ENCODE assay signal across 13 cellular contexts in the genomic region with DNA sequence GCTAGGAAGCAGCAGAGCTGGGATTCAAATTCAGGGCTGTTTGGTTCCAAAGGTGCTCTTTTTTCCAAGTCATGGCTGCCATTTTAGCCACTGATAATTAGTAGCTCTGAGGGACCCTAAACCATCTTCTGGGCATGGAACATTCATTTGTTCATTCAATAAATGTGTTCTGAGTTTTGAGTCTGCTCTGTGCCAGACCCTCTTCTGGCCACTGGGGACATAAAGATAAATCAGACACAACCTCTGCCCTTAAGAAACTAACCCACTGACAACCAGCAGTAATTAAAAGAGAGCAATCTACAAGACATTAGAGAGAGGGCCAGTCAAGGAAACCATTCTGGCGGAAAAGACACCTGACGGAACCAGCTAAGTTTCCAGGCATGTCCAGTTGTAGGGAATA. TPM values are rescaled to one million over a fixed set of nuclear protein-coding genes. Genes with fewer than 3 reads are reported as not detected.
DNase-seq lines count a peak whose midpoint lies in the region; ATAC-seq and TF ChIP-seq lines count a peak whose summit lies in the region.
"Had no signal": no experiment of that assay in that cellular context is flagged by ENCODE, and none has a peak within 500 bp of the region (broad histone marks: within the 10 kb centered on the region; RNA-seq: fewer than 3 reads in every experiment).

No MANE protein-coding gene starts in this region.

- no peaks in the 10 kb centered on the region for H3K9me3 ChIP-seq in breast epithelium
- peaks cover 4% of the 10 kb centered on the region for H3K9me3 ChIP-seq in mesenchymal stem cell (ENCODE audit: control insufficient read depth, low read length)
- no peaks in the 10 kb centered on the region for H3K9me3 ChIP-seq in upper lobe of left lung

- no peak overlapping the region for H3K4me3 Mint-ChIP-seq in MCF 10A (ENCODE audit: unreplicated experiment)
- no peak overlapping the region for H3K4me3 Mint-ChIP-seq in activated CD8-positive, alpha-beta T cell treated with anti-CD3 and anti-CD28 coated beads for 36 hours

- BruUV-seq in MCF 10A (replicated peaks; lab: Mats Ljungman, UMichigan): no TSS peak

- no peak overlapping the region for H3K18ac ChIP-seq in mesenchymal stem cell (ENCODE audit: low read depth in 1 of 2, low read length in 2 of 2)

- TF ChIP-seq CTCF in MCF 10A (IDR thresholded peaks at IDR 0.05; ENCODE audit: unreplicated experiment) (no peak), breast epithelium (IDR thresholded peaks at IDR 0.05) (no peak), upper lobe of left lung (IDR thresholded peaks at IDR 0.05) (no peak)
- TF ChIP-seq CTCF in activated CD8-positive, alpha-beta T cell treated with anti-CD3 and anti-CD28 coated beads for 36 hours (IDR thresholded peaks at IDR 0.05): peak; percentile 16

- no peak for DNase-seq in MCF 10A (ENCODE audit: unreplicated experiment)
- no peak for DNase-seq in breast epithelium (ENCODE audit: low spot score in 2 of 2)
- DNase-seq in activated CD8-positive, alpha-beta T cell treated with anti-CD3 and anti-CD28 coated beads for 36 hours: no peak
- DNase-seq in mesenchymal stem cell: no peak
- no peak for DNase-seq in upper lobe of left lung
- no peak for DNase-seq in HuH-7.5 (ENCODE audit: low spot score)
- DNase-seq in NCI-H1105 treated with DMSO at 0.1 percent for 48 hours (lab: John Stamatoyannopoulos, UW): no peak
- DNase-seq in mucosa of gallbladder (ENCODE audit: low spot score): no peak
- DNase-seq: activated CD4-positive, alpha-beta T cell treated with anti-CD3 and anti-CD28 coated beads, Interleukin-2, amount 10 ng/mL, durations not matched to agents 7 days and 5 days; activated effector memory CD4-positive, alpha-beta T cell treated with anti-CD3 and anti-CD28 coated beads, Interleukin-2, amount 50 U/mL, for 16 hours; DMS79 treated with DMSO at 0.1 percent for 48 hours; NCI-H1436 had no signal

- no peak overlapping the region for H2BK15ac ChIP-seq in mesenchymal stem cell (ENCODE audit: low read depth, poor library complexity, severe bottlenecking)

- no peak overlapping the region for H4K91ac ChIP-seq in mesenchymal stem cell (ENCODE audit: low read length)

- no peaks in the 10 kb centered on the region for H3K79me1 ChIP-seq in mesenchymal stem cell (replicated peaks; ENCODE audit: low read length, poor library complexity, severe bottlenecking)

- no peak overlapping the region for H2BK5ac ChIP-seq in mesenchymal stem cell (ENCODE audit: low read depth, low read length, poor library complexity, severe bottlenecking)

- H3K27me3 ChIP-seq in breast epithelium: no peaks in the 10 kb centered on the region
- H3K27me3 ChIP-seq in mesenchymal stem cell (ENCODE audit: control insufficient read depth in 1 of 2, insufficient read depth in 1 of 2, low read length in 2 of 2): no peaks in the 10 kb centered on the region
- no peaks in the 10 kb centered on the region for H3K27me3 ChIP-seq in upper lobe of left lung
- H3K27me3 ChIP-seq: tibial nerve had no signal

- no peak overlapping the region for H2BK120ac ChIP-seq in mesenchymal stem cell (ENCODE audit: low read depth, low read length)

- CTCF ChIA-PET in MCF 10A (lab: Yijun Ruan, JAX): interaction anchor here (1.1 kb wide), 1 partner anchor 253 kb away, joined by 4 read pairs; no protein-coding TSS in a partner anchor
- CTCF ChIA-PET in activated CD8-positive, alpha-beta T cell treated with anti-CD3 and anti-CD28 coated beads for 36 hours (lab: Charles Lee): interaction anchor here (1.2 to 1.5 kb wide), 3 partner anchors 17 to 313 kb away, joined by 3 read pairs; no protein-coding TSS in a partner anchor

- H2BK12ac ChIP-seq in mesenchymal stem cell (ENCODE audit: low read length in 2 of 2): no peak overlapping the region

- H3K4me1 ChIP-seq in breast epithelium (no peaks in the 10 kb centered on the region), mesenchymal stem cell (ENCODE audit: control insufficient read depth, insufficient read depth, low read depth, low read length) (peaks cover 4% of the 10 kb centered on the region), upper lobe of left lung (peaks cover 29 to 46% (median 30%) of the 10 kb centered on the region in 4 donors)

- 96% methylated on average over 2 of the region's 2 CpGs for WGBS in mesenchymal stem cell
- WGBS in upper lobe of left lung, 2 donors: 90 to 98% methylated on average over 2 of the region's 2 CpGs

- H3K4me3 ChIP-seq in breast epithelium (no peak overlapping the region), mesenchymal stem cell (ENCODE audit: insufficient read depth in 1 of 2, low read depth in 1 of 2, low read length in 2 of 2) (no peak overlapping the region), upper lobe of left lung (no peak overlapping the region)
- H3K4me3 ChIP-seq: tibial nerve had no signal

- no peak overlapping the region for H3K9ac ChIP-seq in mesenchymal stem cell (ENCODE audit: low read length)

- H3K4me2 ChIP-seq in mesenchymal stem cell (ENCODE audit: low read length, poor library complexity, severe bottlenecking): no peak overlapping the region

- ATAC-seq in activated CD8-positive, alpha-beta T cell treated with anti-CD3 and anti-CD28 coated beads for 36 hours: no peak
- no peak for ATAC-seq in upper lobe of left lung (ENCODE audit: low FRiP score in 2 of 2)

- TF ChIP-seq POLR2A in breast epithelium (IDR thresholded peaks at IDR 0.05) (no peak), upper lobe of left lung (IDR thresholded peaks at IDR 0.05) (no peak)

- H3K4me1 Mint-ChIP-seq in MCF 10A (ENCODE audit: insufficient read depth, unreplicated experiment): peaks cover 59% of the 10 kb centered on the region
- peaks cover 63% of the 10 kb centered on the region for H3K4me1 Mint-ChIP-seq in activated CD8-positive, alpha-beta T cell treated with anti-CD3 and anti-CD28 coated beads for 36 hours (ENCODE audit: low read depth)

- H3K27ac ChIP-seq in breast epithelium: peak overlapping the region in 1 of 2 donors; percentile 9
- H3K27ac ChIP-seq in mesenchymal stem cell (ENCODE audit: low read length, poor library complexity, severe bottlenecking): no peak overlapping the region
- H3K27ac ChIP-seq in upper lobe of left lung: peak overlapping the region in 3 of 4 donors; percentile 50 to 94 (median 72)
- H3K27ac ChIP-seq: tibial nerve had no signal

- no peak overlapping the region for H3K23ac ChIP-seq in mesenchymal stem cell (ENCODE audit: low read length in 2 of 2)

- H2AFZ ChIP-seq in mesenchymal stem cell (ENCODE audit: low read depth, low read length): no peak overlapping the region

- intact Hi-C loops in MCF 10A (cut with micrococcal nuclease): loop anchor here (5.0 kb wide), 1 partner anchor 41 kb away; no protein-coding TSS in a partner anchor
- intact Hi-C loops in breast epithelium (cut with DNase I; ENCODE audit: low total_unique reads): loop anchor here (10.0 kb wide), 1 partner anchor 271 kb away; a partner anchor contains a TSS
- intact Hi-C loops in activated CD8-positive, alpha-beta T cell treated with anti-CD3 and anti-CD28 coated beads for 36 hours (cut with micrococcal nuclease): no loop called here

- peak overlapping the region; percentile 93 for H3K27ac Mint-ChIP-seq in MCF 10A (ENCODE audit: low read depth, unreplicated experiment)
- no peak overlapping the region for H3K27ac Mint-ChIP-seq in activated CD8-positive, alpha-beta T cell treated with anti-CD3 and anti-CD28 coated beads for 36 hours

- POLR2A ChIA-PET in MCF 10A (lab: Yijun Ruan, JAX): interaction anchor here (0.8 to 8.3 kb wide), 9 partner anchors 11 to 438 kb away, joined by 3 to 149 read pairs (median 4); no protein-coding TSS in a partner anchor
- POLR2A ChIA-PET in activated CD8-positive, alpha-beta T cell treated with anti-CD3 and anti-CD28 coated beads for 36 hours (lab: Charles Lee): no interaction called here

- peak overlapping the region; percentile 61 for H2AK5ac ChIP-seq in mesenchymal stem cell (ENCODE audit: low read length, severe bottlenecking)

- H3K27me3 Mint-ChIP-seq in MCF 10A (ENCODE audit: insufficient read depth, unreplicated experiment): no peaks in the 10 kb centered on the region
- H3K27me3 Mint-ChIP-seq in activated CD8-positive, alpha-beta T cell treated with anti-CD3 and anti-CD28 coated beads for 36 hours: no peaks in the 10 kb centered on the region
- H3K27me3 Mint-ChIP-seq: activated CD4-positive, alpha-beta T cell treated with anti-CD3 and anti-CD28 coated beads, Interleukin-2, amount 10 ng/mL, durations not matched to agents 7 days and 5 days had no signal

- H3K9me3 Mint-ChIP-seq in MCF 10A (ENCODE audit: unreplicated experiment): peaks cover 7% of the 10 kb centered on the region
- peaks cover 8% of the 10 kb centered on the region for H3K9me3 Mint-ChIP-seq in activated CD8-positive, alpha-beta T cell treated with anti-CD3 and anti-CD28 coated beads for 36 hours

- no peak for TF ChIP-seq EP300 in upper lobe of left lung (IDR thresholded peaks at IDR 0.05)

- H3K36me3 ChIP-seq in breast epithelium: no peaks in the 10 kb centered on the region
- H3K36me3 ChIP-seq in mesenchymal stem cell (ENCODE audit: control insufficient read depth in 1 of 2, insufficient read depth in 2 of 2, low read depth in 1 of 2, low read length in 2 of 2): peaks cover 0 to 3% of the 10 kb centered on the region in 2 experiments
- no peaks in the 10 kb centered on the region for H3K36me3 ChIP-seq in upper lobe of left lung
- H3K36me3 ChIP-seq: tibial nerve had no signal

- no peak overlapping the region for H4K8ac ChIP-seq in mesenchymal stem cell (ENCODE audit: low read length)

- no peak overlapping the region for H3K4ac ChIP-seq in mesenchymal stem cell (ENCODE audit: low read depth in 1 of 2, low read length in 2 of 2)

- no peak overlapping the region for H3K14ac ChIP-seq in mesenchymal stem cell (ENCODE audit: low read length in 2 of 2)

- peaks cover 26% of the 10 kb centered on the region for H3K36me3 Mint-ChIP-seq in MCF 10A (ENCODE audit: insufficient read depth, unreplicated experiment)
- H3K36me3 Mint-ChIP-seq in activated CD8-positive, alpha-beta T cell treated with anti-CD3 and anti-CD28 coated beads for 36 hours (ENCODE audit: low read depth): peaks cover 5% of the 10 kb centered on the region

RNA-seq across cellular contexts. Expression of a gene that starts 2.0 kb away (rescaled TPM):
- total RNA-seq in MCF 10A (2022) (86.7 and 99.0 TPM in 2 replicates), breast epithelium (10 to 100 TPM; 36.4 to 71.7 (median 49.9) TPM), upper lobe of left lung (10 to 100 TPM; 52.6 to 96.4 (median 62.0) TPM), mucosa of gallbladder (50.6 TPM)
- 1 to 10 TPM; 8.8 to 9.0 TPM for total RNA-seq in activated CD8-positive, alpha-beta T cell treated with anti-CD3 and anti-CD28 coated beads for 36 hours
- 12.8 TPM for polyA plus RNA-seq in mesenchymal stem cell (2013, experiment 1 of 2)
- 12.4 TPM for polyA plus RNA-seq in mesenchymal stem cell (2013, experiment 2 of 2)
